Comparison of ENCODE assay signal across 11 cellular contexts in the genomic region with DNA sequence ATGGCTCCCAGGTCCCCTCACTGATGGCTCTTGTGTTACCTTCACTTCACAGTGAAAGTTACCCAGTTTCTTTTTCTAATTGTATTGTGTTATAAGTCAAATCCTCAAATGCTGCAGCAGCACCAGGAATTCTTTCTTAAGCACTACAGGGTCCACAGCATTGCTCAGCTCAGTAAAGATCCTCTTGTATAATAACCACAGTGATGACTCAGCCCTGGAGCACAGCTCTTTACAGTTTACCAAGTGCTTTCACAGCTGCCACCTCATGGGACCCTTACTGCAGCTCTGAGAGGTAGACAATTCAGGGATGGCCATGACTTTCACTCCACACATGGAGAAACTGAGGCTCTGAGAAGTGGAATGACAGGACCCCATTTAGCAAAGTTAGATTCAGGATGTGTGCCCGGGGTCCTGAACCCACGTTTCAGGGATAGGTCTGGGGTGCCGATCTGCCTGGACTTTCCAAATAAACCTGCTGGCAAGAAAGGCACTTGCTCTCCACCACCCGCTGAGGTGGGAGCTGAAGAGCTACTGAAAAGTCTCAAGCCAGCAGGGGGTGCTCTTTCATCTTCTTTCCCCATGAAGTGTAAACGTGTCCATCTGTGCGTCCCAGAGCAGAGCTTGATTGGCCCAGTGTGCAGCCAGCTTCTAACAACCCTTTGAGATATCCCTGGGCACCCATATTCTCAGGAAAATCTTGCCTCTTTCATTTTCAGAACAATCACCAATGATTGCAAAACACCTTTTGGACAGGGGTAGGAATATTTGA. TPM values are rescaled to one million over a fixed set of nuclear protein-coding genes. Genes with fewer than 3 reads are reported as not detected.
DNase-seq lines count a peak whose midpoint lies in the region; TF ChIP-seq lines count a peak whose summit lies in the region.
"Had no signal": no experiment of that assay in that cellular context is flagged by ENCODE, and none has a peak within 500 bp of the region (broad histone marks: within the 10 kb centered on the region; RNA-seq: fewer than 3 reads in every experiment).

No MANE protein-coding gene starts in this region.

- H3K4me3 ChIP-seq in astrocyte of the spinal cord (ENCODE audit: low read depth, low read length) (no peak overlapping the region), transverse colon (no peak overlapping the region)

- no peaks in the 10 kb centered on the region for H3K27me3 ChIP-seq in transverse colon

- in situ Hi-C loops in astrocyte of the spinal cord (cut with HindIII; ENCODE audit: low sequenced_read_pairs): no loop called here
- in situ Hi-C loops in transverse colon (cut with MboI; ENCODE audit: low pct_ligation_motif_present in 1 of 4, low pct_unique_long_range_greater_than_20kb in 1 of 4, low sequenced_read_pairs in 3 of 4): no loop called here

- 47% methylated on average over 6 of the region's 6 CpGs; no CpG with 5 or more reads in 1 of the 2 donors for WGBS in transverse colon (ENCODE audit: low coverage in 1 of 2), 2 donors

- no peak for TF ChIP-seq EP300 in transverse colon (IDR thresholded peaks at IDR 0.05; ENCODE audit: low read depth)

- no peaks in the 10 kb centered on the region for H3K4me1 Mint-ChIP-seq in type B pancreatic cell (ENCODE audit: unreplicated experiment)

- no peak overlapping the region for H3K4me3 Mint-ChIP-seq in type B pancreatic cell

- no peaks in the 10 kb centered on the region for H3K9me3 ChIP-seq in transverse colon

- no peak overlapping the region for H3K27ac Mint-ChIP-seq in type B pancreatic cell

- H3K9me3 Mint-ChIP-seq in type B pancreatic cell: no peaks in the 10 kb centered on the region

- H3K27me3 Mint-ChIP-seq in type B pancreatic cell: no peaks in the 10 kb centered on the region

- no peak overlapping the region for H3K27ac ChIP-seq in transverse colon
- H3K27ac ChIP-seq: parathyroid adenoma had no signal

- no peaks in the 10 kb centered on the region for H3K36me3 ChIP-seq in transverse colon

- no peak for TF ChIP-seq POLR2A in transverse colon (IDR thresholded peaks at IDR 0.05)

- no peaks in the 10 kb centered on the region for H3K4me1 ChIP-seq in transverse colon
- H3K4me1 ChIP-seq: parathyroid adenoma had no signal

- H3K36me3 Mint-ChIP-seq in type B pancreatic cell: no peaks in the 10 kb centered on the region

- TF ChIP-seq CTCF in astrocyte of the spinal cord (IDR thresholded peaks at IDR 0.05; ENCODE audit: low read depth, low read length): no peak
- peak; percentile 35 for TF ChIP-seq CTCF in type B pancreatic cell (conservative IDR thresholded peaks at IDR 0.05)
- TF ChIP-seq CTCF in transverse colon (IDR thresholded peaks at IDR 0.05): no peak

- peak; percentile 1 to 2 for DNase-seq in stimulated activated CD4-positive, alpha-beta T cell treated with anti-CD3 and anti-CD28 coated beads, Interleukin-2, amount 100 ng/mL, for 48 hours
- no peak for DNase-seq in stimulated activated CD4-positive, alpha-beta T cell treated with anti-CD3 and anti-CD28 coated beads, Interleukin-4, amount 100 ng/mL, for 1 hour
- DNase-seq in NCI-H1436 (lab: John Stamatoyannopoulos, UW): peak; percentile 8
- peak; percentile 12 for DNase-seq in astrocyte of the spinal cord (ENCODE audit: low read depth, low spot score)
- DNase-seq in type B pancreatic cell (ENCODE audit: extremely low spot score, unreplicated experiment): no peak
- no peak for DNase-seq in NOMO-1 treated with dmso at 0.1 percent for 144 hours (lab: John Stamatoyannopoulos, UW; ENCODE audit: unreplicated experiment)
- DNase-seq in transverse colon: no peak
- DNase-seq in SHP77 treated with DMSO at 0.1 percent for 48 hours (lab: John Stamatoyannopoulos, UW): no peak
- DNase-seq: activated CD8-positive, alpha-beta memory T cell treated with anti-CD3 and anti-CD28 coated beads for 24 hours; EL had no signal

- intact Hi-C loops in transverse colon (cut with DNase I; ENCODE audit: low total_unique reads): no loop called here

RNA-seq across cellular contexts. Expression of a gene that starts 35.7 kb away (rescaled TPM):
- 1.0 and 6.1 TPM in 2 replicates for total RNA-seq in type B pancreatic cell (ENCODE audit: low replicate concordance)
- total RNA-seq in transverse colon: not detected

Comparison
In these comparisons a context has a peak if more than half of its experiments do, and no peak if none do; other contexts are left out.
1. DNase-seq: peak in stimulated activated CD4-positive, alpha-beta T cell treated with anti-CD3 and anti-CD28 coated beads, Interleukin-2, amount 100 ng/mL, for 48 hours (2 of 2), NCI-H1436 (single experiment) and astrocyte of the spinal cord (single experiment); none in stimulated activated CD4-positive, alpha-beta T cell treated with anti-CD3 and anti-CD28 coated beads, Interleukin-4, amount 100 ng/mL, for 1 hour (single experiment), type B pancreatic cell (single experiment), NOMO-1 treated with dmso at 0.1 percent for 144 hours (single experiment), transverse colon (single experiment) and SHP77 treated with DMSO at 0.1 percent for 48 hours (single experiment).